Comparison of ENCODE assay signal across 14 cellular contexts in genomic region chr9:124277420-124277819, GRCh38. TPM values are rescaled to one million over a fixed set of nuclear protein-coding genes. Genes with fewer than 3 reads are reported as not detected.
A peak's percentile ranks its signal among the peaks of the same experiment; 100 is the strongest.
DNase-seq lines count a peak whose midpoint lies in the region; ATAC-seq and TF ChIP-seq lines count a peak whose summit lies in the region.
"Had no signal": no experiment of that assay in that cellular context is flagged by ENCODE, and none has a peak within 500 bp of the region (broad histone marks: within the 10 kb centered on the region; RNA-seq: fewer than 3 reads in every experiment).

No MANE protein-coding gene starts in this region.

- H3K9ac ChIP-seq in smooth muscle cell (ENCODE audit: low read depth): no peak overlapping the region
- H3K9ac ChIP-seq: GM23248 had no signal

- no peaks in the 10 kb centered on the region for H3K36me3 ChIP-seq in ACC112 (ENCODE audit: insufficient read depth, low read length)
- no peaks in the 10 kb centered on the region for H3K36me3 ChIP-seq in smooth muscle cell (ENCODE audit: low read depth)
- H3K36me3 ChIP-seq in hepatocyte (replicated peaks; ENCODE audit: insufficient read depth, low read depth): no peaks in the 10 kb centered on the region

- H3K4me3 ChIP-seq in ACC112 (ENCODE audit: low read depth, low read length) (no peak overlapping the region), smooth muscle cell (no peak overlapping the region), hepatocyte (no peak overlapping the region)
- H3K4me3 ChIP-seq: GM23248, SK-N-MC had no signal

- TF ChIP-seq CTCF in WTC11 (IDR thresholded peaks at IDR 0.05) (no peak), smooth muscle cell (IDR thresholded peaks at IDR 0.05; ENCODE audit: borderline replicate concordance, insufficient read depth, poor library complexity, severe bottlenecking) (no peak), hepatocyte (IDR thresholded peaks at IDR 0.05; ENCODE audit: poor library complexity) (no peak)

- H4K20me1 ChIP-seq in smooth muscle cell (ENCODE audit: low read depth) (peaks cover 99% of the 10 kb centered on the region), hepatocyte (ENCODE audit: insufficient read depth, poor library complexity, severe bottlenecking) (peaks cover 30% of the 10 kb centered on the region)

- 93% methylated on average over 17 of the region's 17 CpGs for WGBS in smooth muscle cell (ENCODE audit: low lambda C conversion rate)
- WGBS in hepatocyte (ENCODE audit: low lambda C conversion rate, missing lambda C conversion rate): 91% methylated on average over 17 of the region's 17 CpGs

- H3K79me2 ChIP-seq in ACC112 (ENCODE audit: control insufficient read depth, insufficient read depth, low read length, unreplicated experiment) (peaks cover 95% of the 10 kb centered on the region), smooth muscle cell (ENCODE audit: low read depth) (peaks cover 100% of the 10 kb centered on the region), hepatocyte (peaks cover 94% of the 10 kb centered on the region)

- H3K4me3 Mint-ChIP-seq in WTC11 (no peak overlapping the region), memory B cell (no peak overlapping the region)
- H3K4me3 Mint-ChIP-seq: CD4-positive, alpha-beta memory T cell had no signal

- H3K9me3 ChIP-seq in smooth muscle cell (replicated peaks; ENCODE audit: low read depth): no peaks in the 10 kb centered on the region
- H3K9me3 ChIP-seq in hepatocyte (ENCODE audit: low read depth): no peaks in the 10 kb centered on the region

- H3K4me2 ChIP-seq in smooth muscle cell (no peak overlapping the region), hepatocyte (no peak overlapping the region)

- H3K27ac Mint-ChIP-seq in WTC11: peak overlapping the region; percentile 63; the same call in 1 of the 2 replicates
- peak overlapping the region; percentile 85 for H3K27ac Mint-ChIP-seq in memory B cell

- no peaks in the 10 kb centered on the region for H3K9me3 Mint-ChIP-seq in WTC11
- H3K9me3 Mint-ChIP-seq in memory B cell: no peaks in the 10 kb centered on the region
- H3K9me3 Mint-ChIP-seq: CD4-positive, alpha-beta memory T cell had no signal

- H2AFZ ChIP-seq in ACC112 (ENCODE audit: low read length, unreplicated experiment) (no peak overlapping the region), smooth muscle cell (ENCODE audit: low read depth) (no peak overlapping the region), hepatocyte (no peak overlapping the region)
- H2AFZ ChIP-seq: GM23248 had no signal

- POLR2A ChIA-PET in WTC11 (lab: Charles Lee): no interaction called here

- peaks cover 13% of the 10 kb centered on the region for H3F3A ChIP-seq in smooth muscle cell (ENCODE audit: low read depth)

- no peaks in the 10 kb centered on the region for H3K36me3 Mint-ChIP-seq in WTC11
- peaks cover 8% of the 10 kb centered on the region for H3K36me3 Mint-ChIP-seq in memory B cell
- H3K36me3 Mint-ChIP-seq: CD4-positive, alpha-beta memory T cell had no signal

- CTCF ChIA-PET in WTC11 (lab: Charles Lee): no interaction called here

- H3K27me3 Mint-ChIP-seq in WTC11 (ENCODE audit: low read depth) (no peaks in the 10 kb centered on the region), memory B cell (no peaks in the 10 kb centered on the region)
- H3K27me3 Mint-ChIP-seq: CD4-positive, alpha-beta memory T cell had no signal

- no peaks in the 10 kb centered on the region for H3K9me2 ChIP-seq in hepatocyte (replicated peaks; ENCODE audit: insufficient read depth)

- H3K27ac ChIP-seq in ACC112 (ENCODE audit: low read depth, low read length) (peak overlapping the region; percentile 53), smooth muscle cell (ENCODE audit: low read depth) (peak overlapping the region; percentile 5), hepatocyte (no peak overlapping the region)
- H3K27ac ChIP-seq: GM23248, SK-N-MC had no signal

- H3K4me1 Mint-ChIP-seq in WTC11 (peaks cover 5% of the 10 kb centered on the region), memory B cell (peaks cover 64% of the 10 kb centered on the region)

- peaks cover 50% of the 10 kb centered on the region for H3K4me1 ChIP-seq in ACC112 (ENCODE audit: control insufficient read depth, insufficient read depth, low read length, unreplicated experiment)
- H3K4me1 ChIP-seq in smooth muscle cell (ENCODE audit: low read depth): peaks cover 11% of the 10 kb centered on the region
- H3K4me1 ChIP-seq in hepatocyte (ENCODE audit: insufficient read depth): peaks cover 26% of the 10 kb centered on the region

- DNase-seq in WTC11 (ENCODE audit: low spot score) (no peak), memory B cell (ENCODE audit: low spot score in 2 of 2) (no peak), smooth muscle cell (lab: John Stamatoyannopoulos, UW; ENCODE audit: unreplicated experiment) (no peak), NCI-H345 treated with DMSO at 0.1 percent for 48 hours (lab: John Stamatoyannopoulos, UW; ENCODE audit: unreplicated experiment) (no peak), SIG-M5 (lab: John Stamatoyannopoulos, UW) (no peak), NCI-H187 (lab: John Stamatoyannopoulos, UW) (no peak), hepatocyte (ENCODE audit: low spot score) (no peak)
- DNase-seq: AML-193; CD4-positive, alpha-beta memory T cell; GM23248; Kasumi-1; NK-92 treated with Interleukin-12 subunit alpha and Interleukin-12 subunit beta, amount 100 ng/mL, for 24 hours had no signal

- no peak for ATAC-seq in WTC11
- ATAC-seq in memory B cell (ENCODE audit: low read depth): no peak

- H3K27me3 ChIP-seq in ACC112 (ENCODE audit: insufficient read depth, low read length): no peaks in the 10 kb centered on the region
- H3K27me3 ChIP-seq in smooth muscle cell (ENCODE audit: low read depth): no peaks in the 10 kb centered on the region
- no peaks in the 10 kb centered on the region for H3K27me3 ChIP-seq in hepatocyte

TF ChIP-seq in WTC11, 78 proteins besides CTCF, POLR2A, EP300 and RAD21:
- no peak for TF ChIP-seq ATF6 (CRISPR knock-in tag; IDR thresholded peaks at IDR 0.05)
- TF ChIP-seq ZNF671 (CRISPR knock-in tag; IDR thresholded peaks at IDR 0.05): no peak
- TF ChIP-seq NR3C1 (CRISPR knock-in tag; conservative IDR thresholded peaks at IDR 0.05; ENCODE audit: low read depth): no peak
- TF ChIP-seq JAZF1 (CRISPR knock-in tag; IDR thresholded peaks at IDR 0.05): no peak

RNA-seq across cellular contexts. Expression of gene NEK6, which starts 19.7 kb away (rescaled TPM):
- total RNA-seq in WTC11 (2021) (19.2 to 23.0 TPM (median 21.4 TPM) in 3 replicates), smooth muscle cell (41.5 and 45.9 TPM in 2 replicates), hepatocyte (33.5 and 35.7 TPM in 2 replicates)
- polyA plus RNA-seq in smooth muscle cell (67.6 and 108 TPM in 2 replicates), hepatocyte (41.6 and 44.7 TPM in 2 replicates)
